13 cellular contexts compared by ENCODE assay signal in genomic region chr4:122842984-122843531, GRCh38. TPM values are rescaled to one million over a fixed set of nuclear protein-coding genes. Genes with fewer than 3 reads are reported as not detected.
DNase-seq lines count a peak whose midpoint lies in the region; ATAC-seq and TF ChIP-seq lines count a peak whose summit lies in the region.
"Had no signal": no experiment of that assay in that cellular context is flagged by ENCODE, and none has a peak within 500 bp of the region (broad histone marks: within the 10 kb centered on the region; RNA-seq: fewer than 3 reads in every experiment).

No MANE protein-coding gene starts in this region.

- no peak for TF ChIP-seq CTCF in WERI-Rb-1 (IDR thresholded peaks at IDR 0.05; ENCODE audit: low read depth, low read length)
- TF ChIP-seq CTCF in right lobe of liver (IDR thresholded peaks at IDR 0.05): no peak
- no peak for TF ChIP-seq CTCF in transverse colon (IDR thresholded peaks at IDR 0.05)

- H3K9me3 ChIP-seq in WERI-Rb-1 (ENCODE audit: severe bottlenecking): no peaks in the 10 kb centered on the region
- no peaks in the 10 kb centered on the region for H3K9me3 ChIP-seq in right lobe of liver
- H3K9me3 ChIP-seq in transverse colon: no peaks in the 10 kb centered on the region

- H3K4me3 ChIP-seq in WERI-Rb-1 (ENCODE audit: low read depth, low read length) (no peak overlapping the region), right lobe of liver (no peak overlapping the region), transverse colon (no peak overlapping the region)

- TF ChIP-seq EP300 in transverse colon (IDR thresholded peaks at IDR 0.05; ENCODE audit: low read depth): peak; percentile 69

- no peak overlapping the region for H3K27ac ChIP-seq in WERI-Rb-1
- H3K27ac ChIP-seq in right lobe of liver: no peak overlapping the region
- H3K27ac ChIP-seq in transverse colon: peak overlapping the region; percentile 28 to 80 (median 44)
- H3K27ac ChIP-seq: brain microvascular endothelial cell had no signal

- CTCF ChIA-PET in HEK293T (lab: Yijun Ruan, JAX): no interaction called here

- DNase-seq in HEK293T (ENCODE audit: extremely low spot score) (peak; percentile 54), WERI-Rb-1 (peak; percentile 59), right lobe of liver (peak in 1 of 3 donors; percentile 21), transverse colon (peak; percentile 42), sciatic nerve (ENCODE audit: low spot score) (no peak)
- DNase-seq: activated CD4-positive, alpha-beta T cell treated with anti-CD3 and anti-CD28 coated beads, Interleukin-2, amount 50 U/mL, for 4 hours; brain microvascular endothelial cell; effector memory CD8-positive, alpha-beta T cell; naive thymus-derived CD4-positive, alpha-beta T cell; NCI-H1417 treated with DMSO at 0.1 percent for 48 hours; T1000 had no signal

- ATAC-seq in right lobe of liver (peak; percentile 63 to 88 (median 85)), sciatic nerve (no peak), HG02970 (IDR thresholded peaks at IDR 0.05; ENCODE audit: low FRiP score, unreplicated experiment) (no peak), HG02763 (IDR thresholded peaks at IDR 0.05; ENCODE audit: unreplicated experiment) (no peak)
- ATAC-seq: effector memory CD8-positive, alpha-beta T cell; naive thymus-derived CD4-positive, alpha-beta T cell had no signal

- in situ Hi-C loops in transverse colon (cut with MboI; ENCODE audit: low pct_ligation_motif_present in 1 of 4, low pct_unique_long_range_greater_than_20kb in 1 of 4, low sequenced_read_pairs in 3 of 4): no loop called here

- H3K27me3 ChIP-seq in WERI-Rb-1 (ENCODE audit: insufficient read depth, low read depth, severe bottlenecking) (no peaks in the 10 kb centered on the region), right lobe of liver (no peaks in the 10 kb centered on the region), transverse colon (no peaks in the 10 kb centered on the region)
- H3K27me3 ChIP-seq: brain microvascular endothelial cell had no signal

- POLR2A ChIA-PET in HEK293T (lab: Yijun Ruan, JAX): no interaction called here

- H3K4me1 ChIP-seq in right lobe of liver (peaks cover 0 to 9% (median 0%) of the 10 kb centered on the region in 4 donors), transverse colon (peaks cover 0 to 29% (median 3%) of the 10 kb centered on the region in 4 donors)

- H3K36me3 ChIP-seq in WERI-Rb-1 (no peaks in the 10 kb centered on the region; the same call in 1 of the 2 replicates), right lobe of liver (no peaks in the 10 kb centered on the region), transverse colon (no peaks in the 10 kb centered on the region)

- no peak for TF ChIP-seq POLR2A in right lobe of liver (IDR thresholded peaks at IDR 0.05)
- no peak for TF ChIP-seq POLR2A in transverse colon (IDR thresholded peaks at IDR 0.05)

- intact Hi-C loops in right lobe of liver (cut with DNase I): no loop called here
- intact Hi-C loops in transverse colon (cut with DNase I; ENCODE audit: low total_unique reads): no loop called here
- intact Hi-C loops in sciatic nerve (cut with DNase I): no loop called here

- 50% methylated on average over 4 of the region's 4 CpGs for WGBS in right lobe of liver (ENCODE audit: insufficient coverage, low coverage, low lambda C conversion rate, missing lambda C conversion rate)
- WGBS in transverse colon (ENCODE audit: low coverage in 1 of 2), 2 donors: 20 to 33% methylated on average over 2 to 4 of the region's 4 CpGs

TF ChIP-seq in HEK293T, 16 proteins besides CTCF, POLR2A, EP300 and RAD21:
- TF ChIP-seq BHLHE40 (IDR thresholded peaks at IDR 0.05; ENCODE audit: borderline replicate concordance): no peak
- peak; percentile 57; the same call in 1 of the 2 replicates for TF ChIP-seq CTBP1 (IDR thresholded peaks at IDR 0.05; ENCODE audit: borderline replicate concordance)
- TF ChIP-seq PKNOX1 (IDR thresholded peaks at IDR 0.05): peak; percentile 92

RNA-seq across cellular contexts. Expression of gene FGF2, which starts 16.4 kb away (rescaled TPM):
- total RNA-seq in right lobe of liver (1 to 10 TPM in 3 of 6 experiments, under 1 TPM in 3; 0.88 to 1.6 (median 1.1) TPM), transverse colon (1 to 10 TPM; 1.9 to 8.6 (median 5.8) TPM), sciatic nerve (30.5 TPM)

Comparison
In these comparisons a context has a peak if more than half of its experiments do, and no peak if none do; other contexts are left out.
1. H3K27ac ChIP-seq: peak in transverse colon (4 of 4); none in WERI-Rb-1 (single experiment) and right lobe of liver (0 of 3).
2. ATAC-seq: peak in right lobe of liver (4 of 4); none in sciatic nerve (single experiment), HG02970 (single experiment) and HG02763 (single experiment).